In genomic region chr12:103811791-103812190, GRCh38 we compare ENCODE assay signal across 8 cellular contexts.
"Had no signal": no experiment of that assay in that cellular context is flagged by ENCODE, and none has a peak within 500 bp of the region (broad histone marks: within the 10 kb centered on the region; RNA-seq: fewer than 3 reads in every experiment).

No MANE protein-coding gene starts in this region.

- H3K4me3 ChIP-seq: GM23248, HAP-1 had no signal

- H3K9me3 ChIP-seq: HAP-1 had no signal

- H3K4me1 ChIP-seq: HAP-1 had no signal

- H3K27ac ChIP-seq: GM23248, HL-60 had no signal

- DNase-seq: GM23248, GOT3, H7, HFFc6, KG1 had no signal

- H2AFZ ChIP-seq: GM23248 had no signal

- ATAC-seq: HCT116 had no signal

- H3K9ac ChIP-seq: GM23248 had no signal
